Comparison of ENCODE assay signal across 13 cellular contexts in genomic region chr7:44293561-44294324, GRCh38. TPM values are rescaled to one million over a fixed set of nuclear protein-coding genes. Genes with fewer than 3 reads are reported as not detected.
DNase-seq lines count a peak whose midpoint lies in the region; ATAC-seq and TF ChIP-seq lines count a peak whose summit lies in the region.
"Had no signal": no experiment of that assay in that cellular context is flagged by ENCODE, and none has a peak within 500 bp of the region (broad histone marks: within the 10 kb centered on the region; RNA-seq: fewer than 3 reads in every experiment).

No MANE protein-coding gene starts in this region.

- H3K18ac ChIP-seq in mesendoderm (ENCODE audit: low read length): no peak overlapping the region

- no peak overlapping the region for H3K9ac ChIP-seq in DND-41 (ENCODE audit: low read depth, low read length)
- no peak overlapping the region for H3K9ac ChIP-seq in mesendoderm (ENCODE audit: low read length)
- H3K9ac ChIP-seq: parathyroid adenoma had no signal

- no peak overlapping the region for H2AFZ ChIP-seq in DND-41 (ENCODE audit: low read depth, low read length)
- H2AFZ ChIP-seq: parathyroid adenoma had no signal

- H2AK5ac ChIP-seq in mesendoderm (ENCODE audit: low read length): no peak overlapping the region

- no peak overlapping the region for H3K56ac ChIP-seq in mesendoderm (ENCODE audit: low read length)

- H4K5ac ChIP-seq in mesendoderm (ENCODE audit: low read length): no peak overlapping the region

- H3K27me3 ChIP-seq in DND-41 (ENCODE audit: insufficient read depth, low read length, poor library complexity) (peaks cover 42% of the 10 kb centered on the region), ovary (no peaks in the 10 kb centered on the region), mesendoderm (ENCODE audit: insufficient read depth, low read length, poor library complexity) (no peaks in the 10 kb centered on the region)

- H3K79me1 ChIP-seq in mesendoderm (ENCODE audit: low read length): no peaks in the 10 kb centered on the region

- TF ChIP-seq POLR2A in ovary (IDR thresholded peaks at IDR 0.05): no peak

- no peak for TF ChIP-seq EP300 in ovary (IDR thresholded peaks at IDR 0.05)

- H3K4me2 ChIP-seq in DND-41 (ENCODE audit: insufficient read depth, low read length) (no peak overlapping the region), mesendoderm (ENCODE audit: low read length) (no peak overlapping the region)

- intact Hi-C loops in ovary (cut with DNase I): no loop called here

- WGBS in ovary, 3 donors: 75 to 87% (median 87%) methylated on average over 17 of the region's 17 CpGs
- no CpG with 5 or more reads among the region's 17 CpGs for WGBS in mesendoderm (ENCODE audit: extremely low coverage, insufficient coverage, low lambda C conversion rate)

- H3K79me2 ChIP-seq in DND-41 (ENCODE audit: insufficient read depth, low read length) (no peaks in the 10 kb centered on the region), mesendoderm (ENCODE audit: control insufficient read depth, insufficient read depth, low read length) (no peaks in the 10 kb centered on the region)

- no peak overlapping the region for H4K8ac ChIP-seq in mesendoderm (ENCODE audit: low read depth, low read length)

- no peak overlapping the region for H3K27ac ChIP-seq in DND-41 (ENCODE audit: low read length)
- H3K27ac ChIP-seq in ovary: no peak overlapping the region
- no peak overlapping the region for H3K27ac ChIP-seq in mesendoderm (ENCODE audit: low read depth, low read length)
- H3K27ac ChIP-seq: C4-2B, parathyroid adenoma had no signal

- H4K20me1 ChIP-seq in DND-41 (ENCODE audit: insufficient read depth, low read length): peaks cover 3% of the 10 kb centered on the region; the same call in 1 of the 2 replicates

- no peak overlapping the region for H3K4me3 ChIP-seq in DND-41 (ENCODE audit: low read depth in 1 of 2, low read length in 2 of 2)
- H3K4me3 ChIP-seq in epithelial cell of esophagus (ENCODE audit: low read length): no peak overlapping the region
- H3K4me3 ChIP-seq in ovary: no peak overlapping the region
- H3K4me3 ChIP-seq in mesendoderm (ENCODE audit: low read length): no peak overlapping the region

- ATAC-seq in DND-41 (ENCODE audit: insufficient read depth, low read depth) (no peak), GM21515 (IDR thresholded peaks at IDR 0.05; ENCODE audit: unreplicated experiment) (no peak)

- no peak overlapping the region for H2BK15ac ChIP-seq in mesendoderm (replicated peaks; ENCODE audit: low read depth)

- H3K36me3 ChIP-seq in DND-41 (ENCODE audit: insufficient read depth, low read length) (no peaks in the 10 kb centered on the region), ovary (no peaks in the 10 kb centered on the region), mesendoderm (ENCODE audit: control insufficient read depth, insufficient read depth, low read length) (no peaks in the 10 kb centered on the region)

- H3K4me1 ChIP-seq in DND-41 (ENCODE audit: insufficient read depth, low read length) (no peaks in the 10 kb centered on the region), ovary (ENCODE audit: insufficient read depth) (peaks cover 16% of the 10 kb centered on the region), mesendoderm (ENCODE audit: control insufficient read depth, low read depth, low read length) (no peaks in the 10 kb centered on the region)
- H3K4me1 ChIP-seq: parathyroid adenoma had no signal

- no peak overlapping the region for H3K4ac ChIP-seq in mesendoderm (ENCODE audit: low read depth, low read length)

- TF ChIP-seq CTCF in DND-41 (IDR thresholded peaks at IDR 0.05; ENCODE audit: borderline replicate concordance, extremely low read depth, low read length, poor library complexity, severe bottlenecking) (no peak), epithelial cell of esophagus (IDR thresholded peaks at IDR 0.05; ENCODE audit: insufficient read depth, low read depth, low read length, missing control alignments) (no peak), ovary (IDR thresholded peaks at IDR 0.05) (no peak)

- DNase-seq in DND-41 (peak; percentile 1), NCI-H460 (ENCODE audit: extremely low read depth, low read depth) (peak; percentile 33), epithelial cell of esophagus (ENCODE audit: low read depth) (peak; percentile 27), ovary (peak in 4 of 5 donors; percentile 3 to 23 (median 10)), NCI-H2029 (lab: John Stamatoyannopoulos, UW) (no peak), mesendoderm (no peak)
- DNase-seq in central memory CD4-positive, alpha-beta T cell: no peak
- DNase-seq: activated CD4-positive, CD25-positive, alpha-beta regulatory T cell treated with anti-CD3 and anti-CD28 coated beads, Interleukin-2, amount 50 U/mL, for 72 hours; mammary epithelial cell; NCI-H1092 had no signal

- H2BK120ac ChIP-seq in mesendoderm (ENCODE audit: low read depth, low read length): no peak overlapping the region

- no peak overlapping the region for H2BK5ac ChIP-seq in mesendoderm (ENCODE audit: low read length)

- H3K23ac ChIP-seq in mesendoderm (ENCODE audit: low read length): no peak overlapping the region

- H3K9me3 ChIP-seq in DND-41 (ENCODE audit: insufficient read depth, low read length, severe bottlenecking) (no peaks in the 10 kb centered on the region), ovary (no peaks in the 10 kb centered on the region)

RNA-seq across cellular contexts. Expression of gene CAMK2B, which starts 31.7 kb away (rescaled TPM):
- total RNA-seq in NCI-H460 (2014; rRNA removed; shearing (Covaris generic)): 0.15 TPM in 1 of 2 replicates, not detected in the other
- 0.13 TPM in 1 of 2 replicates, not detected in the other for polyA plus RNA-seq in NCI-H460 (2014; cell fraction: nucleus; rRNA removed)
- 1 to 10 TPM in 1 of 7 donors, under 1 TPM in 4, not detected in 2; 0.24 to 1.4 (median 0.45) TPM for total RNA-seq in ovary
- under 1 TPM; 0.22 to 0.48 TPM for polyA plus RNA-seq in ovary
- 0.06 TPM for polyA plus RNA-seq in mesendoderm (2013, experiment 1 of 2)
- 0.08 TPM for polyA plus RNA-seq in mesendoderm (2013, experiment 2 of 2)

Comparison
In these comparisons a context has a peak if more than half of its experiments do, and no peak if none do; other contexts are left out.
1. DNase-seq: peak in DND-41 (single experiment), NCI-H460 (single experiment), epithelial cell of esophagus (single experiment) and ovary (4 of 5); none in NCI-H2029 (single experiment), central memory CD4-positive, alpha-beta T cell (single experiment) and mesendoderm (single experiment).